ENCODE assay signal across 8 cellular contexts in genomic region chr10:80699602-80700039, GRCh38.
A peak's percentile ranks its signal among the peaks of the same experiment; 100 is the strongest.
DNase-seq lines count a peak whose midpoint lies in the region; ATAC-seq, FAIRE-seq and TF ChIP-seq lines count a peak whose summit lies in the region.

No MANE protein-coding gene starts in this region.

- BruUV-seq in endothelial cell of umbilical vein (replicated peaks; lab: Mats Ljungman, UMichigan), result no TSS peak

- no peaks in the 10 kb centered on the region for H3K36me3 ChIP-seq in CD8-positive, alpha-beta memory T cell (ENCODE audit: insufficient read depth, low read length)
- no peaks in the 10 kb centered on the region for H3K36me3 ChIP-seq in endothelial cell of umbilical vein (ENCODE audit: control insufficient read depth in 2 of 2, extremely low read depth in 1 of 2, insufficient read depth in 2 of 2, low read length in 2 of 2)

- no peak overlapping the region for H3K4me3 Mint-ChIP-seq in CD8-positive, alpha-beta memory T cell

- no peak overlapping the region for H3K27ac ChIP-seq in CD8-positive, alpha-beta memory T cell (ENCODE audit: low read depth, low read length)
- no peak overlapping the region for H3K27ac ChIP-seq in endothelial cell of umbilical vein (ENCODE audit: insufficient read depth, low read depth, low read length)

- TF ChIP-seq POLR2A in endothelial cell of umbilical vein (IDR thresholded peaks at IDR 0.05; ENCODE audit: low read depth, low read length), result no peak

- H2AFZ ChIP-seq in endothelial cell of umbilical vein (ENCODE audit: low read depth, low read length), result peak overlapping the region; percentile 28

- dilution Hi-C loops in endothelial cell of umbilical vein (cut with MboI; ENCODE audit: extremely low pct_ligation_motif_present, low sequenced_read_pairs), result no loop called here

- H3K9me3 ChIP-seq in CD8-positive, alpha-beta memory T cell (ENCODE audit: low read length), result no peaks in the 10 kb centered on the region
- no peaks in the 10 kb centered on the region for H3K9me3 ChIP-seq in endothelial cell of umbilical vein (replicated peaks; ENCODE audit: control insufficient read depth, insufficient read depth, low read length)

- H3K36me3 Mint-ChIP-seq in CD8-positive, alpha-beta memory T cell, result no peaks in the 10 kb centered on the region

- peak; percentile 22 to 67 (median 47) for DNase-seq in CD8-positive, alpha-beta memory T cell
- DNase-seq in NCI-H82 (lab: John Stamatoyannopoulos, UW) (peak; percentile 90), endothelial cell of umbilical vein (ENCODE audit: low read depth, low spot score) (peak; percentile 58), mucosa of gallbladder (ENCODE audit: low spot score) (peak; percentile 70)
- DNase-seq in activated CD8-positive, alpha-beta memory T cell treated with anti-CD3 and anti-CD28 coated beads for 4 hours (ENCODE audit: low read depth in 2 of 2), result peak; percentile 24 to 31
- DNase-seq in stimulated activated CD8-positive, alpha-beta memory T cell treated with anti-CD3 and anti-CD28 coated beads, Interleukin-7, amount 100 ng/mL, for 1 hour (ENCODE audit: low read depth in 2 of 2), result peak; percentile 23 to 47

- POLR2A ChIA-PET in CD8-positive, alpha-beta memory T cell (lab: Charles Lee), result no interaction called here
- POLR2A ChIA-PET in endothelial cell of umbilical vein (lab: Charles Lee), result no interaction called here

- no peaks in the 10 kb centered on the region for H3K4me1 Mint-ChIP-seq in CD8-positive, alpha-beta memory T cell

- no peak overlapping the region for H3K4me2 ChIP-seq in endothelial cell of umbilical vein (ENCODE audit: insufficient read depth, low read length)

- CTCF ChIA-PET in CD8-positive, alpha-beta memory T cell (lab: Charles Lee), result interaction anchor here (0.7 to 1.4 kb wide), 6 partner anchors 9 to 17 kb away, joined by 3 to 5 read pairs (median 3); no protein-coding TSS in a partner anchor
- CTCF ChIA-PET in endothelial cell of umbilical vein (lab: Charles Lee), result interaction anchor here (0.6 to 4.2 kb wide), 22 partner anchors 9 to 1121 kb away, joined by 3 to 58 read pairs (median 5); no protein-coding TSS in a partner anchor

- no peaks in the 10 kb centered on the region for H3K79me2 ChIP-seq in endothelial cell of umbilical vein (ENCODE audit: control insufficient read depth, insufficient read depth, low read length)

- intact Hi-C loops in endothelial cell of umbilical vein (cut with micrococcal nuclease), result loop anchor here (1.0 to 5.0 kb wide), 4 partner anchors 225 to 1138 kb away; no protein-coding TSS in a partner anchor

- no peaks in the 10 kb centered on the region for H3K9me3 Mint-ChIP-seq in CD8-positive, alpha-beta memory T cell

- no peaks in the 10 kb centered on the region for H3K9me1 ChIP-seq in endothelial cell of umbilical vein (replicated peaks; ENCODE audit: control insufficient read depth, extremely low read depth, insufficient read depth, low read length)

- peak; percentile 67 for FAIRE-seq in endothelial cell of umbilical vein (lab: Jason Lieb, UNC)

- no peaks in the 10 kb centered on the region for H4K20me1 ChIP-seq in endothelial cell of umbilical vein (replicated peaks; ENCODE audit: control insufficient read depth, extremely low read depth, insufficient read depth, low read length)

- no peaks in the 10 kb centered on the region for H3K4me1 ChIP-seq in CD8-positive, alpha-beta memory T cell (ENCODE audit: insufficient read depth, low read length)
- no peaks in the 10 kb centered on the region for H3K4me1 ChIP-seq in endothelial cell of umbilical vein (ENCODE audit: control insufficient read depth, extremely low read depth, insufficient read depth, low read length)

- no peak overlapping the region for H3K4me3 ChIP-seq in CD8-positive, alpha-beta memory T cell (ENCODE audit: low read length)
- H3K4me3 ChIP-seq in endothelial cell of umbilical vein (replicated peaks in 1 of 3; ENCODE audit: insufficient read depth in 1 of 3, low read depth in 1 of 3, low read length in 3 of 3), result no peak overlapping the region

- peaks cover 9 to 22% of the 10 kb centered on the region in 2 donors for H3K27me3 Mint-ChIP-seq in CD8-positive, alpha-beta memory T cell

- H3K9ac ChIP-seq in endothelial cell of umbilical vein (replicated peaks; ENCODE audit: extremely low read depth, insufficient read depth, low read length), result no peak overlapping the region

- H3K27ac Mint-ChIP-seq in CD8-positive, alpha-beta memory T cell, result no peak overlapping the region

- no peaks in the 10 kb centered on the region for H3K27me3 ChIP-seq in CD8-positive, alpha-beta memory T cell (ENCODE audit: insufficient read depth, low read length, poor library complexity, severe bottlenecking)
- H3K27me3 ChIP-seq in endothelial cell of umbilical vein (ENCODE audit: control insufficient read depth in 2 of 2, insufficient read depth in 2 of 2, low read length in 2 of 2), result no peaks in the 10 kb centered on the region

- TF ChIP-seq CTCF in endothelial cell of umbilical vein (IDR thresholded peaks at IDR 0.05; ENCODE audit: extremely low read depth in 1 of 2, insufficient read depth in 1 of 2, low read depth in 1 of 2, low read length in 2 of 2), result peak; percentile 74 to 92

- ATAC-seq in GM19452 (IDR thresholded peaks at IDR 0.05; ENCODE audit: unreplicated experiment), result peak; percentile 88
- ATAC-seq in HG03469 (IDR thresholded peaks at IDR 0.05; ENCODE audit: unreplicated experiment), result peak; percentile 65

TF ChIP-seq in endothelial cell of umbilical vein, 7 proteins besides CTCF, POLR2A, EP300 and RAD21:
- no peak for TF ChIP-seq POLR2AphosphoS5 (IDR thresholded peaks at IDR 0.05; ENCODE audit: insufficient read depth, low read depth, low read length)
- TF ChIP-seq, protein P1, sequence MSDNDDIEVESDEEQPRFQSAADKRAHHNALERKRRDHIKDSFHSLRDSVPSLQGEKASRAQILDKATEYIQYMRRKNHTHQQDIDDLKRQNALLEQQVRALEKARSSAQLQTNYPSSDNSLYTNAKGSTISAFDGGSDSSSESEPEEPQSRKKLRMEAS (IDR thresholded peaks at IDR 0.05; ENCODE audit: insufficient read depth, insufficient read length), result no peak
- TF ChIP-seq GATA2 (IDR thresholded peaks at IDR 0.05; ENCODE audit: insufficient read depth, insufficient read length, low read depth, low read length), result no peak
- TF ChIP-seq EZH2 (IDR thresholded peaks at IDR 0.05; ENCODE audit: borderline replicate concordance, low read depth, low read length, severe bottlenecking), result no peak
- TF ChIP-seq FOS (IDR thresholded peaks at IDR 0.05; ENCODE audit: borderline replicate concordance, insufficient read depth, low read length), result no peak
- no peak for TF ChIP-seq JUN (IDR thresholded peaks at IDR 0.05; ENCODE audit: borderline replicate concordance, insufficient read depth, insufficient read length, low read depth)
- TF ChIP-seq MYC (IDR thresholded peaks at IDR 0.05; ENCODE audit: low read depth, low read length), result no peak

Comparison
In these comparisons a context has a peak if more than half of its experiments do, and no peak if none do; other contexts are left out.
1. DNase-seq: peak in every context shown above with its lines; median percentile 90 in NCI-H82; 70 in mucosa of gallbladder; 58 in endothelial cell of umbilical vein; 47 in CD8-positive, alpha-beta memory T cell; 35 in stimulated activated CD8-positive, alpha-beta memory T cell treated with anti-CD3 and anti-CD28 coated beads, Interleukin-7, amount 100 ng/mL, for 1 hour; 28 in activated CD8-positive, alpha-beta memory T cell treated with anti-CD3 and anti-CD28 coated beads for 4 hours.